In the genomic region with DNA sequence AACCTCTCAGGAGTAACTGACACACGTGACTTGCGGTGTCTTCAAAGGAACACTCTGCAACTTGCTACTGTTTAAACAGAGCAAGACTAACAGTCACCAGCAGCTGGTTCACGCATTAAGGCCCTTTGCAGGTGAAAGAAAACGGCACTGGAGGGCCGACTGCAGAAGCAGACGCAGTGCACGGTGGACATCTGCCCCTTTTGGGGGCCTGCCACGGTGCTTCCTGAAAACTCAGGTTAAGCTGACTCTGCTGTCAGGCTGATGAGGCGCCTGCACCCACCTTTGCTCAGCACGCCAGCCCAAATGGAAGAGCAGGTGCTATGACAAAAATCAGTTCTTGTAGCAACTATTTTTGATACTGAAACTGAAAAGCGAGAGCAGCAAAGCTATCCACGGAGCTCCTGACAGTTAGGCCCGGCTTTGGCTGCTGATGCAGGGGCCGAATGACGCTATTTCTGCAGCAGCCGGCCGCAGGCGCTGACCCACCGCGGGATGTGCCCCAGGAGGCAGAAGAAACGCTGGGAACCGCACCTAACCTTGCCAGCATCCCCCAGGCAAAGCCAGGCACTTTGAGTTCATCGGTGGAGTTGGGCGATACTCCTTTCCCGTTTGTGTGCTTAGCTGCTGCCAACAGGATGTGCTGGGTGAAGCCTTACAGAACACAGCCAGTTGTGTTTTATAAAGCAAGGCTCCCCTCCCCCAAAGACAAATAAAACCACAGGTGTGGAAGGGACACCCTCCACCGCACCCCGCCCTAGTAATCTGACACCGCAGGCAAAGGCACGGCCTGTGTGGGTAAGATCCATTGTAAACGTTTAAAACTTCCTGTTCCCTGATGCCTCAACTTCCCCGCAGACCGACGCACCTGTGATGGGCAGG, we compare ENCODE assay signal across 9 cellular contexts. TPM values are rescaled to one million over a fixed set of nuclear protein-coding genes. Genes with fewer than 3 reads are reported as not detected.
DNase-seq lines count a peak whose midpoint lies in the region; ATAC-seq, FAIRE-seq and TF ChIP-seq lines count a peak whose summit lies in the region.
"Had no signal": no experiment of that assay in that cellular context is flagged by ENCODE, and none has a peak within 500 bp of the region (broad histone marks: within the 10 kb centered on the region; RNA-seq: fewer than 3 reads in every experiment).

No MANE protein-coding gene starts in this region.

- peak overlapping the region; percentile 85 for H3K4me2 ChIP-seq in KMS-11

- no peak for TF ChIP-seq CTCF in GM12865 (IDR thresholded peaks at IDR 0.05; ENCODE audit: insufficient read depth, low read depth, low read length, missing control alignments)
- TF ChIP-seq CTCF in KMS-11 (conservative IDR thresholded peaks at IDR 0.05; ENCODE audit: low read depth, low read length): no peak
- TF ChIP-seq CTCF in cardiac fibroblast (IDR thresholded peaks at IDR 0.05; ENCODE audit: low read depth, low read length): no peak

- H3K9ac ChIP-seq in KMS-11: peak overlapping the region; percentile 94

- H4K20me1 ChIP-seq in KMS-11 (ENCODE audit: insufficient read depth): no peaks in the 10 kb centered on the region

- H3K27ac ChIP-seq in KMS-11: peak overlapping the region; percentile 100
- H3K27ac ChIP-seq: SJSA1 had no signal

- no peak for FAIRE-seq in HTR-8/SVneo (lab: Jason Lieb, UNC)

- no peaks in the 10 kb centered on the region for H3K27me3 Mint-ChIP-seq in naive thymus-derived CD8-positive, alpha-beta T cell

- H3K27ac Mint-ChIP-seq in naive thymus-derived CD8-positive, alpha-beta T cell: peak overlapping the region; percentile 87 to 98 (median 92)

- H3K36me3 ChIP-seq in KMS-11 (ENCODE audit: insufficient read depth): peaks cover 12% of the 10 kb centered on the region; the same call in 1 of the 2 replicates

- no peak overlapping the region for H2AFZ ChIP-seq in KMS-11 (ENCODE audit: low read depth)

- H3K27me3 ChIP-seq in KMS-11 (ENCODE audit: insufficient read depth, low read depth): no peaks in the 10 kb centered on the region
- H3K27me3 ChIP-seq: SJSA1 had no signal

- DNase-seq in GM12865 (ENCODE audit: low read depth) (peak; percentile 94), T follicular helper cell (ENCODE audit: low read depth) (peak; percentile 26), cardiac fibroblast (ENCODE audit: low read depth in 2 of 2) (peak; percentile 7 to 11), dedifferentiated amniotic fluid mesenchymal stem cell (ENCODE audit: extremely low spot score) (no peak), HTR-8/SVneo (ENCODE audit: insufficient read length, low spot score) (no peak)
- DNase-seq in naive thymus-derived CD8-positive, alpha-beta T cell: peak; percentile 38 to 84 (median 68)

- H3K4me3 Mint-ChIP-seq in naive thymus-derived CD8-positive, alpha-beta T cell: peak overlapping the region; percentile 75 to 93 (median 84)

- H3K4me1 Mint-ChIP-seq in naive thymus-derived CD8-positive, alpha-beta T cell: peaks cover 36 to 68% (median 63%) of the 10 kb centered on the region in 4 donors

- POLR2A ChIA-PET in naive thymus-derived CD8-positive, alpha-beta T cell (lab: Charles Lee): interaction anchor here (0.7 to 6.5 kb wide), 11 partner anchors 10 to 423 kb away, joined by 3 to 43 read pairs (median 4); a partner anchor contains a TSS

- peaks cover 0 to 9% (median 0%) of the 10 kb centered on the region in 9 donors for H3K9me3 Mint-ChIP-seq in naive thymus-derived CD8-positive, alpha-beta T cell

- peak; percentile 60 for ATAC-seq in GM21723 (IDR thresholded peaks at IDR 0.05; ENCODE audit: unreplicated experiment)
- ATAC-seq in naive thymus-derived CD8-positive, alpha-beta T cell: peak; percentile 65 to 76

- peaks cover 34% of the 10 kb centered on the region for H3K79me2 ChIP-seq in KMS-11 (ENCODE audit: insufficient read depth, low read depth)

- peaks cover 94% of the 10 kb centered on the region for H3K4me1 ChIP-seq in KMS-11 (ENCODE audit: low read depth, poor library complexity, severe bottlenecking)
- H3K4me1 ChIP-seq: SJSA1 had no signal

- H3K4me3 ChIP-seq in GM12865 (ENCODE audit: low read depth, low read length) (peak overlapping the region; percentile 17), KMS-11 (IDR thresholded peaks at IDR 0.05; ENCODE audit: insufficient read depth, low read depth, low read length) (peak overlapping the region; percentile 45), cardiac fibroblast (replicated peaks in 1 of 2; ENCODE audit: low read depth in 2 of 2, low read length in 2 of 2) (no peak overlapping the region)
- H3K4me3 ChIP-seq: SJSA1 had no signal

- H3K36me3 Mint-ChIP-seq in naive thymus-derived CD8-positive, alpha-beta T cell: peaks cover 0 to 25% (median 5%) of the 10 kb centered on the region in 3 donors

RNA-seq across cellular contexts. Expression of a gene that starts 21.1 kb away (rescaled TPM):
- under 1 TPM in 1 of 2 experiments, not detected in 1; 0.14 TPM for total RNA-seq in naive thymus-derived CD8-positive, alpha-beta T cell
- under 1 TPM in 1 of 3 donors, not detected in 2; 0.12 TPM for polyA plus RNA-seq in naive thymus-derived CD8-positive, alpha-beta T cell

RNA-seq across cellular contexts. Expression of a gene that starts 29.0 kb away (rescaled TPM):
- 10 to 100 TPM; 67.2 to 70.1 TPM for total RNA-seq in naive thymus-derived CD8-positive, alpha-beta T cell
- 10 to 100 TPM; 24.9 to 66.4 (median 49.7) TPM for polyA plus RNA-seq in naive thymus-derived CD8-positive, alpha-beta T cell

Comparison
In these comparisons a context has a peak if more than half of its experiments do, and no peak if none do; other contexts are left out.
1. DNase-seq: peak in GM12865 (single experiment), T follicular helper cell (single experiment), cardiac fibroblast (2 of 2) and naive thymus-derived CD8-positive, alpha-beta T cell (10 of 10); none in dedifferentiated amniotic fluid mesenchymal stem cell (single experiment) and HTR-8/SVneo (single experiment).
2. H3K4me3 ChIP-seq: peak in GM12865 (single experiment) and KMS-11 (single experiment); none in cardiac fibroblast (0 of 2).